ENCODE assay signal across 13 cellular contexts in the genomic region with DNA sequence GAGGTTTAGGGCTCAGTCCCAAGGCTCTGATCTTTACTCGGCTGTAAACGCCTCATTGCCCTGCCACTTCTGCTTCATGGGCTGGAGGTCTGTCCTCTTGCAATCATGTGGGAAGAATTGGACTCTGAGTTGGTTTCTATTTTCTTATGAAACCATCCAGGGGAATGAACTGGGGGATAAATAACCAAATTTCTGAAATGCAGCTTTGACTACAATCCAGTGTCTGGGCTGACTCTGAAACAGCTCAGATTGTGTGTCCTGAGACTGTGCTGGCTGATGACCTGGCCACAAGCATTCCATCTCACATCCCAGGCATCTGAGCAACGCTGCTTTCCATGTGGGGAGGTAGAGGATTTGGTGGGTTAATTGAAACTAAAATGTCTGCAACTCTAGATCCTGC.
DNase-seq lines count a peak whose midpoint lies in the region; ATAC-seq and TF ChIP-seq lines count a peak whose summit lies in the region.
"Had no signal": no experiment of that assay in that cellular context is flagged by ENCODE, and none has a peak within 500 bp of the region (broad histone marks: within the 10 kb centered on the region; RNA-seq: fewer than 3 reads in every experiment).

No MANE protein-coding gene starts in this region.

- DNase-seq in AG10803 (ENCODE audit: low read depth) (peak; percentile 99), SJSA1 (ENCODE audit: low read depth in 1 of 2, low spot score in 2 of 2) (peak; percentile 70 to 71), foreskin keratinocyte (no peak)
- DNase-seq: left colon; NCI-H2029 treated with DMSO at 0.1 percent for 48 hours; nucleus accumbens; stimulated activated CD4-positive, alpha-beta T cell treated with anti-CD3 and anti-CD28 coated beads, Interleukin-4, amount 100 ng/mL, for 1 hour had no signal

- H3K9ac ChIP-seq in rectal smooth muscle tissue (ENCODE audit: low read length): no peak overlapping the region

- TF ChIP-seq CTCF in AG10803 (conservative IDR thresholded peaks at IDR 0.05; ENCODE audit: low read length) (no peak), foreskin keratinocyte (conservative IDR thresholded peaks at IDR 0.05) (no peak)

- peaks cover 37% of the 10 kb centered on the region for H3K4me1 ChIP-seq in SJSA1 (replicated peaks)
- H3K4me1 ChIP-seq in foreskin keratinocyte: peaks cover 10% of the 10 kb centered on the region
- peaks cover 4% of the 10 kb centered on the region for H3K4me1 ChIP-seq in rectal smooth muscle tissue (ENCODE audit: control insufficient read depth, insufficient read depth, low read length)

- no peaks in the 10 kb centered on the region for H3K27me3 ChIP-seq in SJSA1 (replicated peaks)
- no peaks in the 10 kb centered on the region for H3K27me3 ChIP-seq in foreskin keratinocyte
- H3K27me3 ChIP-seq in rectal smooth muscle tissue (ENCODE audit: control insufficient read depth, insufficient read depth, low read length): no peaks in the 10 kb centered on the region

- H3K4me3 ChIP-seq in AG10803 (ENCODE audit: low read length) (no peak overlapping the region), SJSA1 (no peak overlapping the region), rectal smooth muscle tissue (ENCODE audit: low read length) (no peak overlapping the region)

- no peaks in the 10 kb centered on the region for H3K36me3 ChIP-seq in SJSA1
- H3K36me3 ChIP-seq in rectal smooth muscle tissue (ENCODE audit: control insufficient read depth, insufficient read depth, low read length): no peaks in the 10 kb centered on the region

- H3K27ac ChIP-seq in SJSA1 (peak overlapping the region; percentile 98), foreskin keratinocyte (peak overlapping the region; percentile 98), rectal smooth muscle tissue (ENCODE audit: low read depth, low read length) (peak overlapping the region; percentile 17)
- H3K27ac ChIP-seq: C4-2B had no signal

- no peak for ATAC-seq in foreskin keratinocyte
- no peak for ATAC-seq in GM21381 (IDR thresholded peaks at IDR 0.05; ENCODE audit: unreplicated experiment)
- ATAC-seq in GM21390 (IDR thresholded peaks at IDR 0.05; ENCODE audit: unreplicated experiment): no peak
- no peak for ATAC-seq in GM18861 (IDR thresholded peaks at IDR 0.05; ENCODE audit: unreplicated experiment)
- ATAC-seq in GM19324 (IDR thresholded peaks at IDR 0.05; ENCODE audit: low FRiP score, unreplicated experiment): no peak
- ATAC-seq: left colon had no signal

- no peaks in the 10 kb centered on the region for H3K9me3 ChIP-seq in SJSA1 (replicated peaks)

Comparison
In these comparisons a context has a peak if more than half of its experiments do, and no peak if none do; other contexts are left out.
1. DNase-seq: peak in AG10803 (single experiment) and SJSA1 (2 of 2); none in foreskin keratinocyte (0 of 2).
2. H3K27ac ChIP-seq: peak in every context shown above with its lines; median percentile 98 in SJSA1; 98 in foreskin keratinocyte; 17 in rectal smooth muscle tissue.